Comparison of ENCODE assay signal across 12 cellular contexts in the genomic region with DNA sequence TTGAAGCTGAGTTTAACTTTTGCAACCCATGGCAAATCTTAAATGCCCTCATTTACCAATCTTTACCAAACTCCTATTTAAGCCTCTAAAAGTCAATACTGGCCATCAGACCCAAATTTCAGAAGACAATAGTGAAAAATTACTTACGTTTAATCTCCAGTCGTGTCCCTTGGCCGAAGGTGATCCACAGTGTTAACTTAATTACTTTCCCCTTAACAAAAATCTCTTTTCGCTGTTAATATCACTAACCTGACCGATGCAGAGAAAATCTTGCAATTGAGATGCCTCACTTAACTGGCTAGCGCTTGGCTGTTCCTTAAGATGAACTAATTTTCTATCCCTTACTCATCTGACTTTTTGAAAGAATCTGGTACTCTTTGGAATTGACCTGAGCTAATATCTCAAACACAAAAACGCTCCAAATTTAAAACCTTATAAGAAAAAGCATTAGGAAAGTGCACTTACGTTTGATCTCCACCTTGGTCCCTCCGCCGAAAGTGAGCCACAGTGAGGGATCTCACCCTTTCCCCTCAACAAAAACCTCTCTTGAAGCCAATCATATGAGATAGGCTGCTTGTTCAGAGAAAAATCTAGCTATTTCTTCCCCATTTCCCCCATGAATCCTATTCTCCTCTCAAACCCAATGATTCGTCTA.
"Had no signal": no experiment of that assay in that cellular context is flagged by ENCODE, and none has a peak within 500 bp of the region (broad histone marks: within the 10 kb centered on the region; RNA-seq: fewer than 3 reads in every experiment).

No MANE protein-coding gene starts in this region.

- H3K27me3 ChIP-seq: cardiac muscle cell, esophagus squamous epithelium, right lobe of liver had no signal

- H3K4me1 ChIP-seq: right lobe of liver had no signal

- DNase-seq: activated CD4-positive, alpha-beta memory T cell treated with anti-CD3 and anti-CD28 coated beads, Interleukin-2, amount 10 ng/mL, durations not matched to agents 7 days and 5 days; esophagus squamous epithelium; foreskin fibroblast; mucosa of descending colon; occipital lobe; right lobe of liver; stimulated activated CD4-positive, alpha-beta T cell treated with anti-CD3 and anti-CD28 coated beads, Interleukin-2, amount 100 ng/mL, for 24 hours; stomach; T1000 had no signal

- H3K4me3 ChIP-seq: cardiac muscle cell, mucosa of descending colon, right lobe of liver, stomach, thoracic aorta had no signal

- H3K27ac ChIP-seq: cardiac muscle cell, esophagus squamous epithelium, right lobe of liver, stomach, thoracic aorta had no signal

- H3K36me3 ChIP-seq: cardiac muscle cell, esophagus squamous epithelium, right lobe of liver, stomach, thoracic aorta had no signal

- H3K9me3 ChIP-seq: esophagus squamous epithelium, mucosa of descending colon, right lobe of liver, stomach, thoracic aorta had no signal

- ATAC-seq: mucosa of descending colon; natural killer cell treated with Interleukin-12 subunit alpha and Interleukin-12 subunit beta and Interleukin-15 and Interleukin-18, amount 100 ng/mL, for 72 hours; right lobe of liver had no signal
